Comparison of ENCODE assay signal across 8 cellular contexts in genomic region chr1:47507921-47508894, GRCh38.
A peak's percentile ranks its signal among the peaks of the same experiment; 100 is the strongest.
DNase-seq lines count a peak whose midpoint lies in the region; ATAC-seq and TF ChIP-seq lines count a peak whose summit lies in the region.

No MANE protein-coding gene starts in this region.

- H2BK15ac ChIP-seq in mesendoderm (replicated peaks; ENCODE audit: low read depth): no peak overlapping the region

- H3K27ac ChIP-seq in mesendoderm (ENCODE audit: low read depth, low read length): no peak overlapping the region

- WGBS in mesendoderm (ENCODE audit: extremely low coverage, insufficient coverage, low lambda C conversion rate): no CpG with 5 or more reads among the region's 82 CpGs

- peak overlapping the region; percentile 69 for H3K4me3 Mint-ChIP-seq in chondrocyte (ENCODE audit: unreplicated experiment)

- no peak overlapping the region for H4K5ac ChIP-seq in mesendoderm (ENCODE audit: low read length)

- H3K4me1 Mint-ChIP-seq in chondrocyte (ENCODE audit: low read depth): peaks cover 4% of the 10 kb centered on the region

- peak overlapping the region; percentile 54 for H3K9ac ChIP-seq in mesendoderm (ENCODE audit: low read length)

- H3K79me2 ChIP-seq in mesendoderm (ENCODE audit: control insufficient read depth, insufficient read depth, low read length): no peaks in the 10 kb centered on the region

- H3K4me2 ChIP-seq in mesendoderm (ENCODE audit: low read length): peak overlapping the region; percentile 78

- no peak for TF ChIP-seq CTCF in chondrocyte (IDR thresholded peaks at IDR 0.05)

- peak overlapping the region; percentile 68 for H3K18ac ChIP-seq in mesendoderm (ENCODE audit: low read length)

- H2AK5ac ChIP-seq in mesendoderm (ENCODE audit: low read length): no peak overlapping the region

- H3K4me3 ChIP-seq in mesendoderm (ENCODE audit: low read length): peak overlapping the region; percentile 8

- no peaks in the 10 kb centered on the region for H3K79me1 ChIP-seq in mesendoderm (ENCODE audit: low read length)

- H4K8ac ChIP-seq in mesendoderm (ENCODE audit: low read depth, low read length): no peak overlapping the region

- no peak overlapping the region for H3K27ac Mint-ChIP-seq in chondrocyte (ENCODE audit: unreplicated experiment)

- H3K27me3 ChIP-seq in mesendoderm (ENCODE audit: insufficient read depth, low read length, poor library complexity): peaks cover 14% of the 10 kb centered on the region

- no peaks in the 10 kb centered on the region for H3K36me3 ChIP-seq in mesendoderm (ENCODE audit: control insufficient read depth, insufficient read depth, low read length)

- no peak overlapping the region for H3K23ac ChIP-seq in mesendoderm (ENCODE audit: low read length)

- DNase-seq in OCI-M1 (lab: John Stamatoyannopoulos, UW) (peak; percentile 26), chondrocyte (ENCODE audit: low spot score) (no peak), mesendoderm (peak; percentile 49), NCI-H1930 (lab: John Stamatoyannopoulos, UW) (no peak)
- peak; percentile 58 for DNase-seq in stimulated activated naive CD8-positive, alpha-beta T cell treated with anti-CD3 and anti-CD28 coated beads, Interleukin-15, Interleukin-2, amounts not matched to agents 100 U/mL and 50 U/mL, for 24 hours

- H2BK5ac ChIP-seq in mesendoderm (ENCODE audit: low read length): no peak overlapping the region

- H3K4ac ChIP-seq in mesendoderm (ENCODE audit: low read depth, low read length): no peak overlapping the region

- peak; percentile 44 for ATAC-seq in GM21723 (IDR thresholded peaks at IDR 0.05; ENCODE audit: unreplicated experiment)
- ATAC-seq in stimulated activated naive CD8-positive, alpha-beta T cell treated with anti-CD3 and anti-CD28 coated beads, Interleukin-15, Interleukin-2, amounts not matched to agents 100 U/mL and 50 U/mL, for 24 hours: peak; percentile 83
- no peak for ATAC-seq in HG03135 (IDR thresholded peaks at IDR 0.05; ENCODE audit: unreplicated experiment)
- no peak for ATAC-seq in GM19328 (IDR thresholded peaks at IDR 0.05; ENCODE audit: unreplicated experiment)

- H3K27me3 Mint-ChIP-seq in chondrocyte (ENCODE audit: low read depth): peaks cover 37% of the 10 kb centered on the region

- no peaks in the 10 kb centered on the region for H3K4me1 ChIP-seq in mesendoderm (ENCODE audit: control insufficient read depth, low read depth, low read length)

- no peaks in the 10 kb centered on the region for H3K36me3 Mint-ChIP-seq in chondrocyte (ENCODE audit: low read depth)

- H3K9me3 Mint-ChIP-seq in chondrocyte (ENCODE audit: low read depth): no peaks in the 10 kb centered on the region

- no peak overlapping the region for H2BK120ac ChIP-seq in mesendoderm (ENCODE audit: low read depth, low read length)

- H3K56ac ChIP-seq in mesendoderm (ENCODE audit: low read length): peak overlapping the region; percentile 72

Comparison
In these comparisons a context has a peak if more than half of its experiments do, and no peak if none do; other contexts are left out.
1. ATAC-seq: peak in GM21723 (single experiment) and stimulated activated naive CD8-positive, alpha-beta T cell treated with anti-CD3 and anti-CD28 coated beads, Interleukin-15, Interleukin-2, amounts not matched to agents 100 U/mL and 50 U/mL, for 24 hours (single experiment); none in HG03135 (single experiment) and GM19328 (single experiment).
2. DNase-seq: peak in OCI-M1 (single experiment), mesendoderm (single experiment) and stimulated activated naive CD8-positive, alpha-beta T cell treated with anti-CD3 and anti-CD28 coated beads, Interleukin-15, Interleukin-2, amounts not matched to agents 100 U/mL and 50 U/mL, for 24 hours (single experiment); none in chondrocyte (single experiment) and NCI-H1930 (0 of 2).